Comparison of ENCODE assay signal across 8 cellular contexts in genomic region chr10:68988530-68989316, GRCh38. TPM values are rescaled to one million over a fixed set of nuclear protein-coding genes. Genes with fewer than 3 reads are reported as not detected.
DNase-seq lines count a peak whose midpoint lies in the region; ATAC-seq, FAIRE-seq and TF ChIP-seq lines count a peak whose summit lies in the region.

TSS of gene KIFBP (plus strand) at chr10:68988803. CDS start at chr10:68988833, 30 bp downstream.

- peak; percentile 82 for ATAC-seq in GM18517 (IDR thresholded peaks at IDR 0.05; ENCODE audit: unreplicated experiment)
- ATAC-seq in HG03045 (IDR thresholded peaks at IDR 0.05; ENCODE audit: unreplicated experiment), result peak; percentile 72
- ATAC-seq in body of pancreas, result peak; percentile 98
- peak; percentile 98 for ATAC-seq in sciatic nerve

- peaks cover 0 to 2% of the 10 kb centered on the region in 2 donors for H3K36me3 ChIP-seq in body of pancreas (replicated peaks in 1 of 2; ENCODE audit: insufficient read depth in 1 of 2, low read depth in 2 of 2)

- peak within 1 kb of the TSS; percentile 85 to 95 for H3K4me3 ChIP-seq in body of pancreas

- intact Hi-C loops in body of pancreas (cut with DNase I) (no loop called here), sciatic nerve (cut with DNase I) (no loop called here)

- peaks cover 39% of the 10 kb centered on the region for H3K4me1 ChIP-seq in body of pancreas

- DNase-seq in 8988T, result peak; percentile 64
- DNase-seq in NCI-H2081 treated with DMSO at 0.1 percent for 48 hours (lab: John Stamatoyannopoulos, UW), result peak; percentile 82
- peak; percentile 94 to 98 (median 96) for DNase-seq in body of pancreas
- peak; percentile 98 for DNase-seq in iPS DF 19.7 (ENCODE audit: low read depth, low spot score)
- DNase-seq in sciatic nerve (ENCODE audit: low spot score), result peak; percentile 95

- H3K9me3 ChIP-seq in body of pancreas, result no peaks in the 10 kb centered on the region

- peak; percentile 92 for FAIRE-seq in TTC549 (lab: Jason Lieb, UNC)

- TF ChIP-seq POLR2A in body of pancreas (IDR thresholded peaks at IDR 0.05), result peak; percentile 79 to 94 (median 94)

- 0 to 1% methylated on average over 33 to 62 of the region's 62 CpGs for WGBS in body of pancreas, 2 donors

- no peaks in the 10 kb centered on the region for H3K27me3 ChIP-seq in body of pancreas

- peak within 1 kb of the TSS; percentile 42 to 91 (median 78) for H3K27ac ChIP-seq in body of pancreas

- TF ChIP-seq CTCF in body of pancreas (IDR thresholded peaks at IDR 0.05), result peak; percentile 19 to 65 (median 57)

RNA-seq across cellular contexts. Expression of gene KIFBP, which starts in this region (rescaled TPM):
- total RNA-seq in body of pancreas (10 to 100 TPM; 15.8 to 16.9 TPM), sciatic nerve (30.4 TPM)

Comparison
In these comparisons a context has a peak if more than half of its experiments do, and no peak if none do; other contexts are left out.
1. Peak in every context shown above with its lines: DNase-seq, ATAC-seq, H3K4me3 ChIP-seq and H3K27ac ChIP-seq.